ENCODE assay signal across 1 cellular context in genomic region chr10:99433378-99434020, GRCh38.
TF ChIP-seq lines count a peak whose summit lies in the region.

No MANE protein-coding gene starts in this region.

TF ChIP-seq in IMR-90, 13 proteins besides CTCF, POLR2A, EP300 and RAD21:
- peak; percentile 14; the same call in 1 of the 2 replicates for TF ChIP-seq SMC3 (IDR thresholded peaks at IDR 0.05; ENCODE audit: low read depth, low read length)
- TF ChIP-seq USF2 (IDR thresholded peaks at IDR 0.05; ENCODE audit: low read depth, low read length), result no peak
- TF ChIP-seq NFE2L2 (IDR thresholded peaks at IDR 0.05; ENCODE audit: low read depth, low read length), result no peak
